Comparison of ENCODE assay signal across 14 cellular contexts in genomic region chr1:31241321-31241720, GRCh38.
"Had no signal": no experiment of that assay in that cellular context is flagged by ENCODE, and none has a peak within 500 bp of the region (broad histone marks: within the 10 kb centered on the region; RNA-seq: fewer than 3 reads in every experiment).

No MANE protein-coding gene starts in this region.

- H3K9me3 ChIP-seq: esophagus squamous epithelium, psoas muscle, right lobe of liver, upper lobe of left lung had no signal

- H3K27ac ChIP-seq: esophagus squamous epithelium, psoas muscle, right lobe of liver, upper lobe of left lung, VCaP had no signal

- DNase-seq: activated naive CD4-positive, alpha-beta T cell; activated naive CD8-positive, alpha-beta T cell treated with anti-CD3 and anti-CD28 coated beads, Interleukin-2, amount 50 U/mL, for 24 hours; effector CD8-positive, alpha-beta T cell; esophagus squamous epithelium; kidney glomerular epithelial cell; mesendoderm; psoas muscle; right lobe of liver; stimulated activated naive CD8-positive, alpha-beta T cell treated with anti-CD3 and anti-CD28 coated beads, Interleukin-15, amount 100 ng/mL, for 72 hours; T-cell; upper lobe of left lung had no signal

- H3K36me3 ChIP-seq: esophagus squamous epithelium, right lobe of liver, upper lobe of left lung had no signal

- H3K27me3 ChIP-seq: right lobe of liver had no signal

- H3K9me3 Mint-ChIP-seq: activated naive CD8-positive, alpha-beta T cell treated with anti-CD3 and anti-CD28 coated beads, Interleukin-2, amount 50 U/mL, for 24 hours; activated T-helper 1 cell treated with anti-CD3 and anti-CD28 coated beads, Interleukin-12 subunit alpha, Interleukin-12 subunit beta, Interleukin-2, Interleukin-4 antibody, amounts not matched to agents 30 ng/mL and 10 ng/mL and 1 ng/mL, durations not matched to agents 14 hours and 24 hours and 36 hours; natural killer cell treated with Interleukin-12 subunit alpha and Interleukin-12 subunit beta and Interleukin-15 and Interleukin-18, amount 100 ng/mL, for 72 hours; stimulated activated naive CD8-positive, alpha-beta T cell treated with anti-CD3 and anti-CD28 coated beads, Interleukin-15, amount 100 ng/mL, for 72 hours; T-cell had no signal

- H3K4me3 ChIP-seq: esophagus squamous epithelium, psoas muscle, right lobe of liver, upper lobe of left lung had no signal

- H3K4me3 Mint-ChIP-seq: activated naive CD8-positive, alpha-beta T cell treated with anti-CD3 and anti-CD28 coated beads, Interleukin-2, amount 50 U/mL, for 24 hours; activated T-helper 1 cell treated with anti-CD3 and anti-CD28 coated beads, Interleukin-12 subunit alpha, Interleukin-12 subunit beta, Interleukin-2, Interleukin-4 antibody, amounts not matched to agents 30 ng/mL and 10 ng/mL and 1 ng/mL, durations not matched to agents 14 hours and 24 hours and 36 hours; natural killer cell treated with Interleukin-12 subunit alpha and Interleukin-12 subunit beta and Interleukin-15 and Interleukin-18, amount 100 ng/mL, for 72 hours; stimulated activated naive CD8-positive, alpha-beta T cell treated with anti-CD3 and anti-CD28 coated beads, Interleukin-15, amount 100 ng/mL, for 72 hours had no signal

- H3K27ac Mint-ChIP-seq: activated naive CD8-positive, alpha-beta T cell treated with anti-CD3 and anti-CD28 coated beads, Interleukin-2, amount 50 U/mL, for 24 hours; activated T-helper 1 cell treated with anti-CD3 and anti-CD28 coated beads, Interleukin-12 subunit alpha, Interleukin-12 subunit beta, Interleukin-2, Interleukin-4 antibody, amounts not matched to agents 30 ng/mL and 10 ng/mL and 1 ng/mL, durations not matched to agents 14 hours and 24 hours and 36 hours; natural killer cell treated with Interleukin-12 subunit alpha and Interleukin-12 subunit beta and Interleukin-15 and Interleukin-18, amount 100 ng/mL, for 72 hours; stimulated activated naive CD8-positive, alpha-beta T cell treated with anti-CD3 and anti-CD28 coated beads, Interleukin-15, amount 100 ng/mL, for 72 hours; T-cell had no signal

- H3K36me3 Mint-ChIP-seq: natural killer cell treated with Interleukin-12 subunit alpha and Interleukin-12 subunit beta and Interleukin-15 and Interleukin-18, amount 100 ng/mL, for 72 hours; T-cell had no signal
